27 cellular contexts compared by ENCODE assay signal in genomic region chr2:204984421-204984925, GRCh38.
DNase-seq lines count a peak whose midpoint lies in the region; ATAC-seq and TF ChIP-seq lines count a peak whose summit lies in the region.
"Had no signal": no experiment of that assay in that cellular context is flagged by ENCODE, and none has a peak within 500 bp of the region (broad histone marks: within the 10 kb centered on the region; RNA-seq: fewer than 3 reads in every experiment).

No MANE protein-coding gene starts in this region.

- H3K9me3 Mint-ChIP-seq in endodermal cell, result peaks cover under 1% of the 10 kb centered on the region
- H3K9me3 Mint-ChIP-seq in CD4-positive, alpha-beta T cell, result peaks cover 2% of the 10 kb centered on the region
- no peaks in the 10 kb centered on the region for H3K9me3 Mint-ChIP-seq in activated CD8-positive, alpha-beta memory T cell treated with anti-CD3 and anti-CD28 coated beads, Interleukin-2, amount 10 ng/mL, durations not matched to agents 7 days and 5 days (ENCODE audit: low read depth)
- H3K9me3 Mint-ChIP-seq: activated CD4-positive, alpha-beta memory T cell treated with anti-CD3 and anti-CD28 coated beads for 36 hours; activated T-helper 17 cell treated with anti-CD3 and anti-CD28 coated beads, Interleukin-2, amount 50 U/mL, for 72 hours; naive B cell had no signal

- no peak overlapping the region for H2BK15ac ChIP-seq in mesenchymal stem cell (ENCODE audit: low read depth, poor library complexity, severe bottlenecking)

- CTCF ChIA-PET in CD4-positive, alpha-beta T cell (lab: Charles Lee), result no interaction called here
- CTCF ChIA-PET in activated CD8-positive, alpha-beta memory T cell treated with anti-CD3 and anti-CD28 coated beads, Interleukin-2, amount 10 ng/mL, durations not matched to agents 7 days and 5 days (lab: Charles Lee), result no interaction called here

- H3K27ac ChIP-seq in endodermal cell (ENCODE audit: low read depth, low read length) (no peak overlapping the region), mesenchymal stem cell (ENCODE audit: low read length, poor library complexity, severe bottlenecking) (peak overlapping the region; percentile 51)
- no peak overlapping the region for H3K27ac ChIP-seq in CD4-positive, alpha-beta T cell (ENCODE audit: low read depth, low read length)
- H3K27ac ChIP-seq: colonic mucosa, heart right ventricle, left ventricle myocardium inferior, psoas muscle, SJCRH30, vagina had no signal

- H3K9me3 ChIP-seq in endodermal cell (ENCODE audit: control insufficient read depth, low read length) (no peaks in the 10 kb centered on the region), mesenchymal stem cell (ENCODE audit: control insufficient read depth, low read length) (no peaks in the 10 kb centered on the region)
- no peaks in the 10 kb centered on the region for H3K9me3 ChIP-seq in CD4-positive, alpha-beta T cell (ENCODE audit: control insufficient read depth, low read length)
- H3K9me3 ChIP-seq: colonic mucosa, heart right ventricle, left ventricle myocardium inferior, psoas muscle, SJCRH30, vagina had no signal

- no peaks in the 10 kb centered on the region for H3K36me3 Mint-ChIP-seq in endodermal cell (ENCODE audit: low read depth)
- no peaks in the 10 kb centered on the region for H3K36me3 Mint-ChIP-seq in CD4-positive, alpha-beta T cell (ENCODE audit: low read depth)
- no peaks in the 10 kb centered on the region for H3K36me3 Mint-ChIP-seq in activated CD8-positive, alpha-beta memory T cell treated with anti-CD3 and anti-CD28 coated beads, Interleukin-2, amount 10 ng/mL, durations not matched to agents 7 days and 5 days
- H3K36me3 Mint-ChIP-seq: activated CD4-positive, alpha-beta memory T cell treated with anti-CD3 and anti-CD28 coated beads for 36 hours; CD4-positive, CD25-positive, alpha-beta regulatory T cell; naive B cell had no signal

- H3K27ac Mint-ChIP-seq in endodermal cell, result no peak overlapping the region
- H3K27ac Mint-ChIP-seq in CD4-positive, alpha-beta T cell, result no peak overlapping the region
- H3K27ac Mint-ChIP-seq in activated CD8-positive, alpha-beta memory T cell treated with anti-CD3 and anti-CD28 coated beads, Interleukin-2, amount 10 ng/mL, durations not matched to agents 7 days and 5 days, result no peak overlapping the region
- H3K27ac Mint-ChIP-seq: activated CD4-positive, alpha-beta memory T cell treated with anti-CD3 and anti-CD28 coated beads for 36 hours; activated T-helper 17 cell treated with anti-CD3 and anti-CD28 coated beads, Interleukin-2, amount 50 U/mL, for 72 hours; naive B cell; stimulated activated naive CD8-positive, alpha-beta T cell treated with anti-CD3 and anti-CD28 coated beads, Interleukin-15, Interleukin-2, amounts not matched to agents 100 ng/mL and 50 ng/mL, for 24 hours had no signal

- no peak overlapping the region for H2AK5ac ChIP-seq in mesenchymal stem cell (ENCODE audit: low read length, severe bottlenecking)

- DNase-seq in D341Med (ENCODE audit: low spot score), result peak; percentile 25
- DNase-seq in HFF-Myc (ENCODE audit: extremely low read depth, low read depth), result peak; percentile 20
- peak; percentile 41 for DNase-seq in endodermal cell
- DNase-seq in mesenchymal stem cell, result no peak
- DNase-seq in CD4-positive, alpha-beta T cell, result no peak
- no peak for DNase-seq in activated CD4-positive, alpha-beta T cell treated with anti-CD3 and anti-CD28 coated beads, Interleukin-2, amount 50 U/mL, for 1 hour
- no peak for DNase-seq in activated CD8-positive, alpha-beta memory T cell treated with anti-CD3 and anti-CD28 coated beads, Interleukin-2, amount 10 ng/mL, durations not matched to agents 7 days and 5 days
- DNase-seq in activated CD4-positive, CD25-positive, alpha-beta regulatory T cell treated with anti-CD3 and anti-CD28 coated beads, Interleukin-2, amount 50 U/mL, for 72 hours, result no peak
- DNase-seq: activated CD4-positive, alpha-beta memory T cell treated with anti-CD3 and anti-CD28 coated beads for 36 hours; activated naive CD4-positive, alpha-beta T cell treated with anti-CD3 and anti-CD28 coated beads, Interleukin-2, amount 50 U/mL, for 16 hours; amygdala; CD4-positive, CD25-positive, alpha-beta regulatory T cell; colonic mucosa; DMS153; effector CD8-positive, alpha-beta T cell; foreskin fibroblast; heart right ventricle; left ventricle myocardium inferior; naive B cell; NCI-H1694; nucleus accumbens; psoas muscle; SJCRH30 had no signal

- no peak overlapping the region for H3K4ac ChIP-seq in mesenchymal stem cell (ENCODE audit: low read depth in 1 of 2, low read length in 2 of 2)

- H3K4me3 ChIP-seq in HFF-Myc (replicated peaks; ENCODE audit: low read depth, low read length), result no peak overlapping the region
- no peak overlapping the region for H3K4me3 ChIP-seq in endodermal cell (ENCODE audit: low read length)
- H3K4me3 ChIP-seq in mesenchymal stem cell (ENCODE audit: insufficient read depth in 1 of 2, low read depth in 1 of 2, low read length in 2 of 2), result no peak overlapping the region
- H3K4me3 ChIP-seq: colonic mucosa, heart right ventricle, left ventricle myocardium inferior, psoas muscle, SJCRH30, vagina had no signal

- ATAC-seq in CD4-positive, alpha-beta T cell (ENCODE audit: poor library complexity), result no peak
- no peak for ATAC-seq in activated CD8-positive, alpha-beta memory T cell treated with anti-CD3 and anti-CD28 coated beads, Interleukin-2, amount 10 ng/mL, durations not matched to agents 7 days and 5 days
- ATAC-seq: activated T-helper 17 cell treated with anti-CD3 and anti-CD28 coated beads, Interleukin-2, amount 50 U/mL, for 72 hours; HCT116; heart right ventricle; psoas muscle had no signal

- no peak overlapping the region for H3K23ac ChIP-seq in mesenchymal stem cell (ENCODE audit: low read length in 2 of 2)

- H4K8ac ChIP-seq in mesenchymal stem cell (ENCODE audit: low read length), result no peak overlapping the region

- peaks cover 22% of the 10 kb centered on the region for H3K4me1 Mint-ChIP-seq in endodermal cell
- H3K4me1 Mint-ChIP-seq in CD4-positive, alpha-beta T cell (ENCODE audit: low read depth), result peaks cover 28% of the 10 kb centered on the region
- H3K4me1 Mint-ChIP-seq in activated CD8-positive, alpha-beta memory T cell treated with anti-CD3 and anti-CD28 coated beads, Interleukin-2, amount 10 ng/mL, durations not matched to agents 7 days and 5 days, result peaks cover 2% of the 10 kb centered on the region
- H3K4me1 Mint-ChIP-seq: naive B cell had no signal

- H3K27me3 Mint-ChIP-seq in endodermal cell (ENCODE audit: insufficient read depth), result no peaks in the 10 kb centered on the region
- H3K27me3 Mint-ChIP-seq in CD4-positive, alpha-beta T cell, result no peaks in the 10 kb centered on the region
- no peaks in the 10 kb centered on the region for H3K27me3 Mint-ChIP-seq in activated CD8-positive, alpha-beta memory T cell treated with anti-CD3 and anti-CD28 coated beads, Interleukin-2, amount 10 ng/mL, durations not matched to agents 7 days and 5 days
- H3K27me3 Mint-ChIP-seq: activated CD4-positive, alpha-beta memory T cell treated with anti-CD3 and anti-CD28 coated beads for 36 hours; activated T-helper 17 cell treated with anti-CD3 and anti-CD28 coated beads, Interleukin-2, amount 50 U/mL, for 72 hours; naive B cell; stimulated activated naive CD8-positive, alpha-beta T cell treated with anti-CD3 and anti-CD28 coated beads, Interleukin-15, Interleukin-2, amounts not matched to agents 100 ng/mL and 50 ng/mL, for 24 hours had no signal

- H3K79me1 ChIP-seq in mesenchymal stem cell (replicated peaks; ENCODE audit: low read length, poor library complexity, severe bottlenecking), result no peaks in the 10 kb centered on the region

- POLR2A ChIA-PET in CD4-positive, alpha-beta T cell (lab: Charles Lee), result no interaction called here

- no peak for TF ChIP-seq CTCF in HFF-Myc (IDR thresholded peaks at IDR 0.05; ENCODE audit: low read depth, low read length, missing control alignments)
- no peak for TF ChIP-seq CTCF in endodermal cell (conservative IDR thresholded peaks at IDR 0.05)
- no peak for TF ChIP-seq CTCF in CD4-positive, alpha-beta T cell (IDR thresholded peaks at IDR 0.05)

- H3K36me3 ChIP-seq in endodermal cell (ENCODE audit: control insufficient read depth, insufficient read depth, low read length) (no peaks in the 10 kb centered on the region), mesenchymal stem cell (ENCODE audit: control insufficient read depth in 1 of 2, insufficient read depth in 2 of 2, low read depth in 1 of 2, low read length in 2 of 2) (no peaks in the 10 kb centered on the region)
- H3K36me3 ChIP-seq: colonic mucosa, heart right ventricle, left ventricle myocardium inferior, SJCRH30, vagina had no signal

- H3K4me1 ChIP-seq in endodermal cell (ENCODE audit: control insufficient read depth, insufficient read depth, low read length), result peaks cover 2% of the 10 kb centered on the region
- peaks cover 2% of the 10 kb centered on the region for H3K4me1 ChIP-seq in mesenchymal stem cell (ENCODE audit: control insufficient read depth, insufficient read depth, low read depth, low read length)
- H3K4me1 ChIP-seq: colonic mucosa had no signal

- WGBS in endodermal cell (ENCODE audit: insufficient coverage in 1 of 2, insufficient read length in 1 of 2), 2 experiments, result 70 to 89% methylated on average over 3 of the region's 3 CpGs
- 82% methylated on average over 3 of the region's 3 CpGs for WGBS in mesenchymal stem cell

- intact Hi-C loops in CD4-positive, alpha-beta T cell (cut with DNase I, micrococcal nuclease), result no loop called here

- H3K18ac ChIP-seq in mesenchymal stem cell (ENCODE audit: low read depth in 1 of 2, low read length in 2 of 2), result no peak overlapping the region

- H2BK12ac ChIP-seq in mesenchymal stem cell (ENCODE audit: low read length in 2 of 2), result no peak overlapping the region

- H2BK5ac ChIP-seq in mesenchymal stem cell (ENCODE audit: low read depth, low read length, poor library complexity, severe bottlenecking), result no peak overlapping the region

- no peak overlapping the region for H3K14ac ChIP-seq in mesenchymal stem cell (ENCODE audit: low read length in 2 of 2)

- no peak overlapping the region for H3K4me2 ChIP-seq in mesenchymal stem cell (ENCODE audit: low read length, poor library complexity, severe bottlenecking)

- H4K91ac ChIP-seq in mesenchymal stem cell (ENCODE audit: low read length), result no peak overlapping the region

- H3K4me3 Mint-ChIP-seq in endodermal cell, result no peak overlapping the region
- no peak overlapping the region for H3K4me3 Mint-ChIP-seq in CD4-positive, alpha-beta T cell
- no peak overlapping the region for H3K4me3 Mint-ChIP-seq in activated CD8-positive, alpha-beta memory T cell treated with anti-CD3 and anti-CD28 coated beads, Interleukin-2, amount 10 ng/mL, durations not matched to agents 7 days and 5 days
- H3K4me3 Mint-ChIP-seq: activated CD4-positive, alpha-beta memory T cell treated with anti-CD3 and anti-CD28 coated beads for 36 hours; activated T-helper 17 cell treated with anti-CD3 and anti-CD28 coated beads, Interleukin-2, amount 50 U/mL, for 72 hours; CD4-positive, CD25-positive, alpha-beta regulatory T cell; stimulated activated naive CD8-positive, alpha-beta T cell treated with anti-CD3 and anti-CD28 coated beads, Interleukin-15, Interleukin-2, amounts not matched to agents 100 ng/mL and 50 ng/mL, for 24 hours had no signal

- H2AFZ ChIP-seq in mesenchymal stem cell (ENCODE audit: low read depth, low read length), result no peak overlapping the region

- H2BK120ac ChIP-seq in mesenchymal stem cell (ENCODE audit: low read depth, low read length), result no peak overlapping the region

- no peaks in the 10 kb centered on the region for H3K27me3 ChIP-seq in endodermal cell (ENCODE audit: control insufficient read depth, insufficient read depth, low read length, poor library complexity, severe bottlenecking)
- H3K27me3 ChIP-seq in mesenchymal stem cell (ENCODE audit: control insufficient read depth in 1 of 2, insufficient read depth in 1 of 2, low read length in 2 of 2), result no peaks in the 10 kb centered on the region
- no peaks in the 10 kb centered on the region for H3K27me3 ChIP-seq in CD4-positive, alpha-beta T cell (ENCODE audit: control insufficient read depth, insufficient read depth, low read length)
- H3K27me3 ChIP-seq: colonic mucosa, heart right ventricle, SJCRH30, vagina had no signal

- H3K9ac ChIP-seq in endodermal cell (ENCODE audit: extremely low read depth, low read length, poor library complexity, severe bottlenecking), result no peak overlapping the region
- H3K9ac ChIP-seq in mesenchymal stem cell (ENCODE audit: low read length), result no peak overlapping the region

Comparison
In these comparisons a context has a peak if more than half of its experiments do, and no peak if none do; other contexts are left out.
1. DNase-seq: peak in D341Med (single experiment), HFF-Myc (single experiment) and endodermal cell (single experiment); none in mesenchymal stem cell (single experiment), CD4-positive, alpha-beta T cell (0 of 10), activated CD4-positive, alpha-beta T cell treated with anti-CD3 and anti-CD28 coated beads, Interleukin-2, amount 50 U/mL, for 1 hour (single experiment), activated CD8-positive, alpha-beta memory T cell treated with anti-CD3 and anti-CD28 coated beads, Interleukin-2, amount 10 ng/mL, durations not matched to agents 7 days and 5 days (single experiment) and activated CD4-positive, CD25-positive, alpha-beta regulatory T cell treated with anti-CD3 and anti-CD28 coated beads, Interleukin-2, amount 50 U/mL, for 72 hours (single experiment).